Comparison of ENCODE assay signal across 7 cellular contexts in genomic region chr15:66696770-66697169, GRCh38.
"Had no signal": no experiment of that assay in that cellular context is flagged by ENCODE, and none has a peak within 500 bp of the region (broad histone marks: within the 10 kb centered on the region; RNA-seq: fewer than 3 reads in every experiment).

No MANE protein-coding gene starts in this region.

- H3K36me3 ChIP-seq: HAP-1 had no signal

- H3K27ac Mint-ChIP-seq: GM23338 had no signal

- H2AFZ ChIP-seq: GM23338 had no signal

- DNase-seq: H7, IMR-90, KBM-7 had no signal

- H3K4me3 Mint-ChIP-seq: GM23338 had no signal

- H3K4me3 ChIP-seq: GM23338, HAP-1 had no signal

- H3K9me3 Mint-ChIP-seq: GM23338 had no signal

- ATAC-seq: GM23338, HCT116 had no signal

- H3K4me2 ChIP-seq: GM23338 had no signal

- H3K9me3 ChIP-seq: HAP-1 had no signal

- FAIRE-seq: HTR-8/SVneo had no signal
